In the genomic region with DNA sequence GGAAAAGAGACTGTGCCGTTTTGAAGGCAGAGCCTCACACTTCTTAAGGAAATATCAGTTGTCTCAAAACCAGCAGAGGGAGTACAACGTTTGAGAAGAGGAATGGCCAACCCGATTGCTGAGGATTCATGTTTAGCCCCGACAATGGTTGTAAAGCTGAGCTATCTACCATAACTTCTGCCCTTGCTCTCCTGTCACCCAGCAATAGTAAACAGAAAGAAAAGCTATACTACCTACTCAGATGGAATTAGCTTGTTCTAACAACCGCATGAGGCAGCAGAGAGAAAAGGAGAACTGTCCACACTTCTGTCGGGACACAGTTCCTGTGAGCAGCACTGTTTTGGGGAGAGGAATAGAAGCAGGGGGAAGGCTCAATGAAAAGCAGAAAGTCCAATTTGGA, we compare ENCODE assay signal across 8 cellular contexts.
A peak's percentile ranks its signal among the peaks of the same experiment; 100 is the strongest.
DNase-seq lines count a peak whose midpoint lies in the region; ATAC-seq and TF ChIP-seq lines count a peak whose summit lies in the region.

No MANE protein-coding gene starts in this region.

- TF ChIP-seq CTCF in Caco-2 (IDR thresholded peaks at IDR 0.05; ENCODE audit: insufficient read depth in 1 of 2, low read depth in 1 of 2, low read length in 1 of 2, severe bottlenecking in 1 of 2, unreplicated experiment in 1 of 2): peak; percentile 35 to 44
- TF ChIP-seq CTCF in smooth muscle cell (IDR thresholded peaks at IDR 0.05; ENCODE audit: borderline replicate concordance, insufficient read depth, poor library complexity, severe bottlenecking): peak; percentile 38

- H4K20me1 ChIP-seq in smooth muscle cell (ENCODE audit: low read depth): peaks cover 98% of the 10 kb centered on the region

- H3K27ac Mint-ChIP-seq in Caco-2 (ENCODE audit: unreplicated experiment): peak overlapping the region; percentile 11

- H3K4me1 ChIP-seq in Caco-2 (peaks cover 6% of the 10 kb centered on the region; the same call in 1 of the 2 replicates), smooth muscle cell (ENCODE audit: low read depth) (peaks cover 49% of the 10 kb centered on the region)

- H3K4me3 ChIP-seq in Caco-2 (ENCODE audit: low read depth, low read length): no peak overlapping the region
- H3K4me3 ChIP-seq in smooth muscle cell: peak overlapping the region; percentile 1

- peaks cover 94% of the 10 kb centered on the region for H3K79me2 ChIP-seq in smooth muscle cell (ENCODE audit: low read depth)

- intact Hi-C loops in Caco-2 (cut with micrococcal nuclease; ENCODE audit: unreplicated experiment): loop anchor here (1.0 to 5.0 kb wide), 2 partner anchors 11 to 33 kb away; no protein-coding TSS in a partner anchor

- no peaks in the 10 kb centered on the region for H3K9me3 Mint-ChIP-seq in Caco-2 (ENCODE audit: unreplicated experiment)

- no peak overlapping the region for H3K4me3 Mint-ChIP-seq in Caco-2 (ENCODE audit: unreplicated experiment)

- no peak for ATAC-seq in HG02885 (IDR thresholded peaks at IDR 0.05; ENCODE audit: poor library complexity, unreplicated experiment)
- ATAC-seq in HG02870 (IDR thresholded peaks at IDR 0.05; ENCODE audit: unreplicated experiment): no peak

- WGBS in smooth muscle cell (ENCODE audit: low lambda C conversion rate): 3% methylated on average over 6 of the region's 6 CpGs

- peak overlapping the region; percentile 48 for H3K27ac ChIP-seq in smooth muscle cell (ENCODE audit: low read depth)

- H3F3A ChIP-seq in smooth muscle cell (ENCODE audit: low read depth): no peaks in the 10 kb centered on the region

- H2AFZ ChIP-seq in smooth muscle cell (ENCODE audit: low read depth): no peak overlapping the region

- H3K27me3 Mint-ChIP-seq in Caco-2 (ENCODE audit: insufficient read depth, unreplicated experiment): no peaks in the 10 kb centered on the region

- POLR2A ChIA-PET in Caco-2 (lab: Charles Lee): interaction anchor here (0.8 to 1.0 kb wide), 2 partner anchors 16 to 162 kb away, joined by 3 to 4 read pairs; no protein-coding TSS in a partner anchor

- H3K36me3 ChIP-seq in Caco-2 (ENCODE audit: control insufficient read depth, insufficient read depth, low read length): peaks cover 2% of the 10 kb centered on the region
- H3K36me3 ChIP-seq in smooth muscle cell (ENCODE audit: low read depth): no peaks in the 10 kb centered on the region

- H3K27me3 ChIP-seq in Caco-2 (replicated peaks; ENCODE audit: control insufficient read depth, insufficient read depth, low read length) (no peaks in the 10 kb centered on the region), smooth muscle cell (ENCODE audit: low read depth) (no peaks in the 10 kb centered on the region)

- H3K9ac ChIP-seq in smooth muscle cell (ENCODE audit: low read depth): no peak overlapping the region

- peak overlapping the region; percentile 30 for H3K4me2 ChIP-seq in smooth muscle cell

- H3K36me3 Mint-ChIP-seq in Caco-2 (ENCODE audit: insufficient read depth, unreplicated experiment): peaks cover 43% of the 10 kb centered on the region

- no TSS peak for BruUV-seq in Caco-2 (replicated peaks; lab: Mats Ljungman, UMichigan)

- no peaks in the 10 kb centered on the region for H3K9me3 ChIP-seq in Caco-2
- H3K9me3 ChIP-seq in smooth muscle cell (replicated peaks; ENCODE audit: low read depth): no peaks in the 10 kb centered on the region

- peaks cover 17% of the 10 kb centered on the region for H3K4me1 Mint-ChIP-seq in Caco-2 (ENCODE audit: low read depth, unreplicated experiment)

- CTCF ChIA-PET in Caco-2 (lab: Charles Lee): interaction anchor here (0.6 to 2.0 kb wide), 14 partner anchors 11 to 439 kb away, joined by 3 to 20 read pairs (median 5); no protein-coding TSS in a partner anchor

- DNase-seq in Caco-2 (peak in 1 of 2 experiments; percentile 39), LHCN-M2 (ENCODE audit: low read depth) (peak; percentile 77), astrocyte of the hippocampus (ENCODE audit: low read depth, low spot score) (peak; percentile 66), iPS-NIHi11 (ENCODE audit: low spot score) (peak; percentile 34), smooth muscle cell (lab: John Stamatoyannopoulos, UW; ENCODE audit: unreplicated experiment) (no peak), NCI-H2107 treated with DMSO at 0.1 percent for 48 hours (lab: John Stamatoyannopoulos, UW; ENCODE audit: unreplicated experiment) (no peak)

Comparison
In these comparisons a context has a peak if more than half of its experiments do, and no peak if none do; other contexts are left out.
1. DNase-seq: peak in LHCN-M2 (single experiment), astrocyte of the hippocampus (single experiment) and iPS-NIHi11 (single experiment); none in smooth muscle cell (single experiment) and NCI-H2107 treated with DMSO at 0.1 percent for 48 hours (single experiment).